In the genomic region with DNA sequence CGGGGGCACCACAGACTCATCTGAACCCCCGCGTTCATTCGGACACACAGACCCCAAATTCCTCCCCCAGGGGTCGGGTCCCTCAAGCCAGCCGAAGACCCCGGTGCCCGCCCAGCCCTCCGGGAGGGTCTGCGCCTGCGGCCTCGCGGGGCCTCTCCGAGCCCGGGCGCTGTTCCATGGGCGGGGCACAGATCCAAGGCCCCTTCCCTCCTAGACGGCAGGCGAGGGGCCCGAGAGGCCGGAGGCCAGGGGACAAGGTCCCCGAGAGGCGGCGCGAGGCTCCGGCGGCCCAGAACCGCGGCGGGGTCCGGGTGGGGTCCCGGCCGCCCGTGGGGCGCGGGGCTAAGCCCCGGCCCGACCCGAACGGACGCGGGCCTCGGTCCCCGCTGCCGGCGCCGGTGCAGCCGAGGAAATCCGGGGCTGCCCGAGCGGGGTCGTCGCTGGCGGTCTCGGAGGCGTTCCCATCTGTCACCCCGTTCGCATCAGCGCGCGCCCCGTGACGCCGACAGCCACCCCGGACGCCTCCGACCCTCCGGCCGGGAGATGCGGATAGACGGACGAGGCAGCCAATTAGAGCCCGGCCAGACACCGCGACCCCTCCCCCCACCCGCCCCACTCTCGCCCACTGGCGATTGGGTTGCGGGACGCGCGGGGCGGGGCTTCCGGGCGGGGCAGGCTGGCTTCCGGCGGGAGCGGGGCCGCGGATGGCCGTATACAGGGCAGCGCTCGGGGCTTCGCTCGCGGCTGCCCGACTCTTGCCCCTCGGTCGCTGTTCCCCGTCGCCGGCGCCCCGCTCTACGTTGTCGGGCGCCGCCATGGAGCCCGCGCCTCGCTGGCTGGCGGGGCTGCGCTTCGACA, we compare ENCODE assay signal across 8 cellular contexts. TPM values are rescaled to one million over a fixed set of nuclear protein-coding genes. Genes with fewer than 3 reads are reported as not detected.
A peak's percentile ranks its signal among the peaks of the same experiment; 100 is the strongest.
DNase-seq lines count a peak whose midpoint lies in the region; ATAC-seq, FAIRE-seq and TF ChIP-seq lines count a peak whose summit lies in the region.

A gene with protein sequence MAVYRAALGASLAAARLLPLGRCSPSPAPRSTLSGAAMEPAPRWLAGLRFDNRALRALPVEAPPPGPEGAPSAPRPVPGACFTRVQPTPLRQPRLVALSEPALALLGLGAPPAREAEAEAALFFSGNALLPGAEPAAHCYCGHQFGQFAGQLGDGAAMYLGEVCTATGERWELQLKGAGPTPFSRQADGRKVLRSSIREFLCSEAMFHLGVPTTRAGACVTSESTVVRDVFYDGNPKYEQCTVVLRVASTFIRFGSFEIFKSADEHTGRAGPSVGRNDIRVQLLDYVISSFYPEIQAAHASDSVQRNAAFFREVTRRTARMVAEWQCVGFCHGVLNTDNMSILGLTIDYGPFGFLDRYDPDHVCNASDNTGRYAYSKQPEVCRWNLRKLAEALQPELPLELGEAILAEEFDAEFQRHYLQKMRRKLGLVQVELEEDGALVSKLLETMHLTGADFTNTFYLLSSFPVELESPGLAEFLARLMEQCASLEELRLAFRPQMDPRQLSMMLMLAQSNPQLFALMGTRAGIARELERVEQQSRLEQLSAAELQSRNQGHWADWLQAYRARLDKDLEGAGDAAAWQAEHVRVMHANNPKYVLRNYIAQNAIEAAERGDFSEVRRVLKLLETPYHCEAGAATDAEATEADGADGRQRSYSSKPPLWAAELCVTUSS (plus strand): TSS at position 679 of the 858 bp plus-strand sequence. CDS start 26 bp downstream, at position 705.

- intact Hi-C loops in T-helper 2 cell treated with Interferon-gamma antibody and Interleukin-4, amounts not matched to agents 100 ng/mL and 5 ng/mL, for 36 hours (cut with micrococcal nuclease) = loop anchor here (1.0 to 2.0 kb wide), 3 partner anchors 9 to 428 kb away; a partner anchor contains a TSS

- TF ChIP-seq CTCF in GM10266 (IDR thresholded peaks at IDR 0.05; ENCODE audit: control insufficient read depth, insufficient read depth, low read depth, missing control alignments) (no peak), right atrium auricular region (IDR thresholded peaks at IDR 0.05) (no peak)

- no peak for FAIRE-seq in urothelium cell line (lab: Jason Lieb, UNC)

- ATAC-seq in HG02610 (IDR thresholded peaks at IDR 0.05; ENCODE audit: unreplicated experiment) = peak; percentile 68

- peak within 1 kb of the TSS; percentile 61 to 92 for H3K4me3 ChIP-seq in right atrium auricular region

- peak within 1 kb of the TSS; percentile 79 to 86 for H3K27ac ChIP-seq in right atrium auricular region

- H3K9me3 ChIP-seq in right atrium auricular region = no peaks in the 10 kb centered on the region

- no peaks in the 10 kb centered on the region for H3K27me3 ChIP-seq in right atrium auricular region

- H3K4me1 ChIP-seq in right atrium auricular region = peaks cover 0 to 19% of the 10 kb centered on the region in 2 donors

- H3K36me3 ChIP-seq in right atrium auricular region = peaks cover 25% of the 10 kb centered on the region

- DNase-seq in GM10266 (ENCODE audit: extremely low spot score) = peak; percentile 100
- peak; percentile 86 for DNase-seq in NCI-H146 (lab: John Stamatoyannopoulos, UW)
- DNase-seq in anterior cingulate cortex (lab: John Stamatoyannopoulos, UW) = peak; percentile 49 to 97 (median 92)
- DNase-seq in right atrium auricular region (ENCODE audit: low spot score) = peak; percentile 90
- peak; percentile 91 for DNase-seq in putamen (ENCODE audit: low spot score)
- peak; percentile 99 for DNase-seq in urothelium cell line (ENCODE audit: low spot score)

RNA-seq across cellular contexts. Expression of the gene that starts here (rescaled TPM):
- 22.4 and 25.0 TPM in 2 replicates for total RNA-seq in T-helper 2 cell treated with Interferon-gamma antibody and Interleukin-4, amounts not matched to agents 100 ng/mL and 5 ng/mL, for 36 hours
- 10 to 100 TPM; 18.0 to 20.0 TPM for total RNA-seq in right atrium auricular region

Comparison
In these comparisons a context has a peak if more than half of its experiments do, and no peak if none do; other contexts are left out.
1. Peak in every context shown above with its lines: DNase-seq, ATAC-seq, H3K4me3 ChIP-seq and H3K27ac ChIP-seq.